33 cellular contexts compared by ENCODE assay signal in genomic region chr2:197464180-197464579, GRCh38. TPM values are rescaled to one million over a fixed set of nuclear protein-coding genes. Genes with fewer than 3 reads are reported as not detected.
A peak's percentile ranks its signal among the peaks of the same experiment; 100 is the strongest.
DNase-seq lines count a peak whose midpoint lies in the region; ATAC-seq lines count a peak whose summit lies in the region.
"Had no signal": no experiment of that assay in that cellular context is flagged by ENCODE, and none has a peak within 500 bp of the region (broad histone marks: within the 10 kb centered on the region; RNA-seq: fewer than 3 reads in every experiment).

No MANE protein-coding gene starts in this region.

- CTCF ChIA-PET in activated CD8-positive, alpha-beta memory T cell treated with anti-CD3 and anti-CD28 coated beads, Interleukin-2, amount 10 ng/mL, durations not matched to agents 7 days and 5 days (lab: Charles Lee) = no interaction called here

- no peak overlapping the region for H3K4me3 Mint-ChIP-seq in activated CD8-positive, alpha-beta memory T cell treated with anti-CD3 and anti-CD28 coated beads, Interleukin-2, amount 10 ng/mL, durations not matched to agents 7 days and 5 days
- H3K4me3 Mint-ChIP-seq: activated naive CD4-positive, alpha-beta T cell treated with anti-CD3 and anti-CD28 coated beads, Interleukin-2, amount 50 U/mL, for 24 hours; central memory CD8-positive, alpha-beta T cell; immature natural killer cell; natural killer cell treated with Interleukin-12 subunit alpha and Interleukin-12 subunit beta and Interleukin-15 and Interleukin-18, amount 100 ng/mL, for 72 hours; stimulated activated naive CD8-positive, alpha-beta T cell treated with anti-CD3 and anti-CD28 coated beads, Interleukin-15, Interleukin-2, amounts not matched to agents 100 ng/mL and 50 ng/mL, for 24 hours had no signal

- no peak overlapping the region for H3K18ac ChIP-seq in neuronal stem cell (ENCODE audit: low read length)

- H3K23ac ChIP-seq in neuronal stem cell (ENCODE audit: low read depth, low read length, poor library complexity) = no peak overlapping the region

- H3K36me3 ChIP-seq in SK-N-MC (ENCODE audit: insufficient read depth, low read length) (peaks cover 14% of the 10 kb centered on the region), neuronal stem cell (replicated peaks in 1 of 2; ENCODE audit: control insufficient read depth in 2 of 2, insufficient read depth in 2 of 2, low read length in 2 of 2) (peaks cover 5 to 49% of the 10 kb centered on the region in 2 donors)

- H3K9ac ChIP-seq in SK-N-MC (ENCODE audit: insufficient read length) (peak overlapping the region; percentile 10), neuronal stem cell (ENCODE audit: low read depth, low read length, poor library complexity) (no peak overlapping the region)

- no peaks in the 10 kb centered on the region for H3K27me3 ChIP-seq in neuronal stem cell (ENCODE audit: control insufficient read depth in 3 of 3, insufficient read depth in 3 of 3, low read depth in 1 of 3, low read length in 3 of 3)
- H3K27me3 ChIP-seq: esophagus squamous epithelium, pancreas, testis had no signal

- no peak overlapping the region for H3K4ac ChIP-seq in neuronal stem cell (ENCODE audit: low read length)

- no peaks in the 10 kb centered on the region for H3K4me1 ChIP-seq in neuronal stem cell (ENCODE audit: control insufficient read depth in 2 of 2, insufficient read depth in 1 of 2, low read depth in 1 of 2, low read length in 2 of 2)
- H3K4me1 ChIP-seq: pancreas, testis had no signal

- H2BK12ac ChIP-seq in neuronal stem cell (ENCODE audit: low read length) = no peak overlapping the region

- H4K8ac ChIP-seq in neuronal stem cell (ENCODE audit: low read depth, low read length) = no peak overlapping the region

- H2AK5ac ChIP-seq in neuronal stem cell (ENCODE audit: low read depth, low read length) = no peak overlapping the region

- H3K36me3 Mint-ChIP-seq in activated CD8-positive, alpha-beta memory T cell treated with anti-CD3 and anti-CD28 coated beads, Interleukin-2, amount 10 ng/mL, durations not matched to agents 7 days and 5 days = peaks cover 43% of the 10 kb centered on the region

- no peak for ATAC-seq in activated CD8-positive, alpha-beta memory T cell treated with anti-CD3 and anti-CD28 coated beads, Interleukin-2, amount 10 ng/mL, durations not matched to agents 7 days and 5 days
- no peak for ATAC-seq in GM21528 (IDR thresholded peaks at IDR 0.05; ENCODE audit: low FRiP score, unreplicated experiment)
- ATAC-seq: activated CD4-positive, CD25-positive, alpha-beta regulatory T cell treated with anti-CD3 and anti-CD28 coated beads, Interleukin-2, amount 50 U/mL, for 24 hours; left colon; natural killer cell treated with Interleukin-12 subunit alpha and Interleukin-12 subunit beta and Interleukin-15 and Interleukin-18, amount 100 ng/mL, for 72 hours; pancreas had no signal

- WGBS in neuronal stem cell (ENCODE audit: extremely low coverage in 2 of 2, insufficient read length in 2 of 2, insufficient replicate concordance in 1 of 2), 2 donors = no CpG with 5 or more reads among the region's 1 CpG

- no peak overlapping the region for H2BK5ac ChIP-seq in neuronal stem cell (ENCODE audit: low read length)

- H3K4me1 Mint-ChIP-seq in activated CD8-positive, alpha-beta memory T cell treated with anti-CD3 and anti-CD28 coated beads, Interleukin-2, amount 10 ng/mL, durations not matched to agents 7 days and 5 days = peaks cover 7% of the 10 kb centered on the region

- no peak for DNase-seq in activated CD8-positive, alpha-beta memory T cell treated with anti-CD3 and anti-CD28 coated beads, Interleukin-2, amount 10 ng/mL, durations not matched to agents 7 days and 5 days
- DNase-seq in activated CD8-positive, alpha-beta memory T cell treated with anti-CD3 and anti-CD28 coated beads, Interleukin-2, amount 50 U/mL, for 48 hours = no peak
- DNase-seq in SK-N-MC (ENCODE audit: low read depth, low spot score) (no peak), dermis microvascular lymphatic vessel endothelial cell (ENCODE audit: low read depth in 2 of 2) (peak; percentile 5 to 6), non-pigmented ciliary epithelial cell (ENCODE audit: low read depth) (peak; percentile 14), neuronal stem cell (ENCODE audit: low spot score) (no peak)
- no peak for DNase-seq in stimulated activated naive CD4-positive, alpha-beta T cell treated with Interleukin-2 at 50 U/mL for 16 hours (lab: John Stamatoyannopoulos, UW)
- DNase-seq: activated CD4-positive, alpha-beta T cell treated with anti-CD3 and anti-CD28 coated beads, Interleukin-2, amount 50 U/mL, for 4 hours; activated CD8-positive, alpha-beta memory T cell treated with anti-CD3 and anti-CD28 coated beads, Interleukin-2, amount 50 U/mL, for 4 hours; aorta; Calu3; DMS79; esophagus squamous epithelium; GF-D8; immature natural killer cell; KBM-7; left colon; mammary epithelial cell; NCI-H1105; NCI-H187 treated with DMSO at 0.1 percent for 48 hours; NCI-H524; NK-92 treated with Interleukin-12 subunit alpha and Interleukin-12 subunit beta, amount 100 ng/mL, for 24 hours; pancreas; retina; T-helper 2 cell; testis had no signal

- H3K9me3 ChIP-seq in SK-N-MC (ENCODE audit: low read depth, low read length) = no peaks in the 10 kb centered on the region
- no peaks in the 10 kb centered on the region for H3K9me3 ChIP-seq in neuronal stem cell (replicated peaks in 1 of 2; ENCODE audit: control insufficient read depth in 2 of 2, insufficient read depth in 1 of 2, low read depth in 1 of 2, low read length in 2 of 2)
- H3K9me3 ChIP-seq: esophagus squamous epithelium, pancreas, testis had no signal

- H3K4me2 ChIP-seq in neuronal stem cell (ENCODE audit: insufficient read depth, low read length, poor library complexity, severe bottlenecking) = no peak overlapping the region
- H3K4me2 ChIP-seq: smooth muscle cell had no signal

- no peak overlapping the region for H4K91ac ChIP-seq in neuronal stem cell (ENCODE audit: low read depth, low read length, poor library complexity)

- H3K27me3 Mint-ChIP-seq in activated CD8-positive, alpha-beta memory T cell treated with anti-CD3 and anti-CD28 coated beads, Interleukin-2, amount 10 ng/mL, durations not matched to agents 7 days and 5 days = no peaks in the 10 kb centered on the region
- H3K27me3 Mint-ChIP-seq: activated naive CD4-positive, alpha-beta T cell treated with anti-CD3 and anti-CD28 coated beads, Interleukin-2, amount 50 U/mL, for 24 hours; central memory CD8-positive, alpha-beta T cell; natural killer cell treated with Interleukin-12 subunit alpha and Interleukin-12 subunit beta and Interleukin-15 and Interleukin-18, amount 100 ng/mL, for 72 hours; stimulated activated naive CD8-positive, alpha-beta T cell treated with anti-CD3 and anti-CD28 coated beads, Interleukin-15, Interleukin-2, amounts not matched to agents 100 ng/mL and 50 ng/mL, for 24 hours had no signal

- H2AFZ ChIP-seq in neuronal stem cell (ENCODE audit: low read length) = no peak overlapping the region

- H3K9me3 Mint-ChIP-seq in activated CD8-positive, alpha-beta memory T cell treated with anti-CD3 and anti-CD28 coated beads, Interleukin-2, amount 10 ng/mL, durations not matched to agents 7 days and 5 days (ENCODE audit: low read depth) = no peaks in the 10 kb centered on the region
- H3K9me3 Mint-ChIP-seq: activated naive CD4-positive, alpha-beta T cell treated with anti-CD3 and anti-CD28 coated beads, Interleukin-2, amount 50 U/mL, for 24 hours; central memory CD8-positive, alpha-beta T cell; immature natural killer cell; natural killer cell treated with Interleukin-12 subunit alpha and Interleukin-12 subunit beta and Interleukin-15 and Interleukin-18, amount 100 ng/mL, for 72 hours; stimulated activated naive CD8-positive, alpha-beta T cell treated with anti-CD3 and anti-CD28 coated beads, Interleukin-15, Interleukin-2, amounts not matched to agents 100 ng/mL and 50 ng/mL, for 24 hours had no signal

- peak overlapping the region; percentile 14 for H3K27ac Mint-ChIP-seq in activated CD8-positive, alpha-beta memory T cell treated with anti-CD3 and anti-CD28 coated beads, Interleukin-2, amount 10 ng/mL, durations not matched to agents 7 days and 5 days
- H3K27ac Mint-ChIP-seq: activated naive CD4-positive, alpha-beta T cell treated with anti-CD3 and anti-CD28 coated beads, Interleukin-2, amount 50 U/mL, for 24 hours; natural killer cell treated with Interleukin-12 subunit alpha and Interleukin-12 subunit beta and Interleukin-15 and Interleukin-18, amount 100 ng/mL, for 72 hours; stimulated activated naive CD8-positive, alpha-beta T cell treated with anti-CD3 and anti-CD28 coated beads, Interleukin-15, Interleukin-2, amounts not matched to agents 100 ng/mL and 50 ng/mL, for 24 hours had no signal

- no peak overlapping the region for H2BK120ac ChIP-seq in neuronal stem cell (ENCODE audit: low read depth, low read length)

- no peaks in the 10 kb centered on the region for H3K79me1 ChIP-seq in neuronal stem cell (ENCODE audit: low read depth, low read length)

- no peak overlapping the region for H2BK15ac ChIP-seq in neuronal stem cell (ENCODE audit: low read length)

- peak overlapping the region; percentile 2; the same call in 1 of the 2 replicates for H3K4me3 ChIP-seq in SK-N-MC
- no peak overlapping the region for H3K4me3 ChIP-seq in neuronal stem cell (ENCODE audit: low read length in 2 of 2)
- H3K4me3 ChIP-seq: esophagus squamous epithelium, pancreas, smooth muscle cell, testis had no signal

- no peak overlapping the region for H3K14ac ChIP-seq in neuronal stem cell (ENCODE audit: low read length)

- H3K27ac ChIP-seq in SK-N-MC = peak overlapping the region; percentile 75
- no peak overlapping the region for H3K27ac ChIP-seq in neuronal stem cell (replicated peaks; ENCODE audit: low read length)
- H3K27ac ChIP-seq: esophagus squamous epithelium, pancreas, testis had no signal

RNA-seq across cellular contexts. Expression of gene COQ10B, which starts 10.8 kb away (rescaled TPM):
- 10 to 100 TPM; 25.9 to 26.6 TPM for total RNA-seq in activated CD8-positive, alpha-beta memory T cell treated with anti-CD3 and anti-CD28 coated beads, Interleukin-2, amount 10 ng/mL, durations not matched to agents 7 days and 5 days
- 20.5 and 27.8 TPM in 2 replicates for total RNA-seq in dermis microvascular lymphatic vessel endothelial cell
- polyA plus RNA-seq in neuronal stem cell (2013, experiment 1 of 2) = 7.1 TPM
- 6.7 TPM for polyA plus RNA-seq in neuronal stem cell (2013, experiment 2 of 2)

RNA-seq across cellular contexts. Expression of gene SF3B1, which starts 29.4 kb away (rescaled TPM):
- total RNA-seq in activated CD8-positive, alpha-beta memory T cell treated with anti-CD3 and anti-CD28 coated beads, Interleukin-2, amount 10 ng/mL, durations not matched to agents 7 days and 5 days = 100 to 1,000 TPM; 266 to 298 TPM
- total RNA-seq in dermis microvascular lymphatic vessel endothelial cell = 140 and 150 TPM in 2 replicates
- polyA plus RNA-seq in neuronal stem cell (2013, experiment 1 of 2) = 176 TPM
- 171 TPM for polyA plus RNA-seq in neuronal stem cell (2013, experiment 2 of 2)

RNA-seq across cellular contexts. Expression of gene HSPD1, which starts 35.5 kb away (rescaled TPM):
- 100 to 1,000 TPM; 298 to 427 TPM for total RNA-seq in activated CD8-positive, alpha-beta memory T cell treated with anti-CD3 and anti-CD28 coated beads, Interleukin-2, amount 10 ng/mL, durations not matched to agents 7 days and 5 days
- total RNA-seq in dermis microvascular lymphatic vessel endothelial cell = 92.3 and 136 TPM in 2 replicates
- polyA plus RNA-seq in neuronal stem cell (2013, experiment 1 of 2) = 275 TPM
- 271 TPM for polyA plus RNA-seq in neuronal stem cell (2013, experiment 2 of 2)

RNA-seq across cellular contexts. Expression of gene HSPE1, which starts 36.0 kb away (rescaled TPM):
- 100 to 1,000 TPM; 149 to 170 TPM for total RNA-seq in activated CD8-positive, alpha-beta memory T cell treated with anti-CD3 and anti-CD28 coated beads, Interleukin-2, amount 10 ng/mL, durations not matched to agents 7 days and 5 days
- 30.1 and 63.0 TPM in 2 replicates for total RNA-seq in dermis microvascular lymphatic vessel endothelial cell
- 302 TPM for polyA plus RNA-seq in neuronal stem cell (2013, experiment 1 of 2)
- 297 TPM for polyA plus RNA-seq in neuronal stem cell (2013, experiment 2 of 2)

RNA-seq across cellular contexts. Expression of gene MOB4, which starts 51.7 kb away (rescaled TPM):
- 10 to 100 TPM; 18.0 to 24.5 TPM for total RNA-seq in activated CD8-positive, alpha-beta memory T cell treated with anti-CD3 and anti-CD28 coated beads, Interleukin-2, amount 10 ng/mL, durations not matched to agents 7 days and 5 days
- total RNA-seq in dermis microvascular lymphatic vessel endothelial cell = 28.2 and 28.8 TPM in 2 replicates
- 39.5 TPM for polyA plus RNA-seq in neuronal stem cell (2013, experiment 1 of 2)
- polyA plus RNA-seq in neuronal stem cell (2013, experiment 2 of 2) = 42.0 TPM

Comparison
In these comparisons a context has a peak if more than half of its experiments do, and no peak if none do; other contexts are left out.
1. DNase-seq: peak in dermis microvascular lymphatic vessel endothelial cell (2 of 2) and non-pigmented ciliary epithelial cell (single experiment); none in activated CD8-positive, alpha-beta memory T cell treated with anti-CD3 and anti-CD28 coated beads, Interleukin-2, amount 10 ng/mL, durations not matched to agents 7 days and 5 days (single experiment), activated CD8-positive, alpha-beta memory T cell treated with anti-CD3 and anti-CD28 coated beads, Interleukin-2, amount 50 U/mL, for 48 hours (single experiment), SK-N-MC (single experiment), neuronal stem cell (single experiment) and stimulated activated naive CD4-positive, alpha-beta T cell treated with Interleukin-2 at 50 U/mL for 16 hours (single experiment).